ENCODE assay signal across 30 cellular contexts in genomic region chr14:101669629-101670028, GRCh38.
A peak's percentile ranks its signal among the peaks of the same experiment; 100 is the strongest.
DNase-seq lines count a peak whose midpoint lies in the region; ATAC-seq, FAIRE-seq and TF ChIP-seq lines count a peak whose summit lies in the region.
"Had no signal": no experiment of that assay in that cellular context is flagged by ENCODE, and none has a peak within 500 bp of the region (broad histone marks: within the 10 kb centered on the region; RNA-seq: fewer than 3 reads in every experiment).

No MANE protein-coding gene starts in this region.

- no peak for TF ChIP-seq CTCF in HEK293 (tag by site-specific recombination; IDR thresholded peaks at IDR 0.05)
- TF ChIP-seq CTCF in K562 (IDR thresholded peaks at IDR 0.05 in 2 of 3, conservative IDR thresholded peaks at IDR 0.05 in 1 of 3; ENCODE audit: insufficient read depth in 2 of 3, low read depth in 1 of 3, low read length in 3 of 3) = no peak
- TF ChIP-seq CTCF in GM20000 (IDR thresholded peaks at IDR 0.05; ENCODE audit: extremely low read depth, missing control alignments) = no peak

- no peaks in the 10 kb centered on the region for H4K20me1 ChIP-seq in K562 (replicated peaks; ENCODE audit: control insufficient read depth, insufficient read depth, low read length)
- H4K20me1 ChIP-seq: BLaER1; BLaER1 treated with 17β-estradiol and CSF1 and Interleukin-3, amounts not matched to agents 10 nM and 100 nM had no signal

- TF ChIP-seq EP300 in K562 (IDR thresholded peaks at IDR 0.05; ENCODE audit: low read length) = no peak

- H3K27ac ChIP-seq in HEK293 (ENCODE audit: extremely low read depth, low read depth, low read length) = no peak overlapping the region
- no peak overlapping the region for H3K27ac ChIP-seq in K562 (ENCODE audit: extremely low read depth, low read depth, low read length)
- H3K27ac ChIP-seq: 22Rv1; A549; BLaER1; BLaER1 treated with 17β-estradiol and CSF1 and Interleukin-3, amounts not matched to agents 10 nM and 100 nM; C4-2B had no signal

- ATAC-seq in K562 = no peak
- ATAC-seq: A549; CD8-positive, alpha-beta T cell had no signal

- H3K4me3 ChIP-seq in HEK293 (ENCODE audit: low read depth, low read length) (no peak overlapping the region), K562 (no peak overlapping the region)
- H3K4me3 ChIP-seq: A549; BLaER1; BLaER1 treated with 17β-estradiol and CSF1 and Interleukin-3, amounts not matched to agents 10 nM and 100 nM had no signal

- H3K9ac ChIP-seq in K562 (ENCODE audit: insufficient read depth in 1 of 2, low read depth in 2 of 2, low read length in 2 of 2) = no peak overlapping the region
- H3K9ac ChIP-seq: BLaER1; BLaER1 treated with 17β-estradiol and CSF1 and Interleukin-3, amounts not matched to agents 10 nM and 100 nM had no signal

- no peak for TF ChIP-seq RAD21 in K562 (CRISPR knock-in tag; conservative IDR thresholded peaks at IDR 0.05 in 1 of 2, IDR thresholded peaks at IDR 0.05 in 1 of 2)

- H3K9me1 ChIP-seq in K562 (ENCODE audit: control insufficient read depth, insufficient read depth, low read length) = no peaks in the 10 kb centered on the region

- no peaks in the 10 kb centered on the region for H3K27me3 ChIP-seq in K562 (ENCODE audit: control insufficient read depth in 2 of 2, insufficient read depth in 2 of 2, low read length in 2 of 2)
- H3K27me3 ChIP-seq: BE2C; BLaER1; BLaER1 treated with 17β-estradiol and CSF1 and Interleukin-3, amounts not matched to agents 10 nM and 100 nM had no signal

- in situ Hi-C loops in K562 (cut with MboI) = no loop called here

- H3K4me2 ChIP-seq in K562 (ENCODE audit: insufficient read depth, low read length) = no peak overlapping the region
- H3K4me2 ChIP-seq: A549; BLaER1; BLaER1 treated with 17β-estradiol and CSF1 and Interleukin-3, amounts not matched to agents 10 nM and 100 nM had no signal

- no peak for DNase-seq in K562 (ENCODE audit: extremely low read depth in 1 of 4, low spot score in 3 of 4)
- no peak for DNase-seq in GM20000 (ENCODE audit: low spot score)
- DNase-seq in stimulated activated naive CD4-positive, alpha-beta T cell (lab: John Stamatoyannopoulos, UW) = no peak
- DNase-seq: 8988T; ACHN; AML-193; BE2C; C1 segment of cervical spinal cord; Caco-2; Calu3; CD4-positive, alpha-beta memory T cell; CD4-positive, alpha-beta T cell; CD4-positive, CD25-positive, alpha-beta regulatory T cell; CD8-positive, alpha-beta memory T cell; CD8-positive, alpha-beta T cell; COR-L47; DMS 273 treated with DMSO at 0.1 percent for 48 hours; DMS153; DMS53; DMS79; DMS79 treated with DMSO at 0.1 percent for 48 hours; DND-41; EL had no signal

- no peaks in the 10 kb centered on the region for H3K36me3 ChIP-seq in HEK293 (ENCODE audit: control insufficient read depth in 2 of 2, insufficient read depth in 1 of 2, low read length in 2 of 2)
- H3K36me3 ChIP-seq in K562 (ENCODE audit: control insufficient read depth, insufficient read depth, low read length) = no peaks in the 10 kb centered on the region; the same call in 2 of the 3 replicates
- H3K36me3 ChIP-seq: BE2C; BLaER1; BLaER1 treated with 17β-estradiol and CSF1 and Interleukin-3, amounts not matched to agents 10 nM and 100 nM had no signal

- TF ChIP-seq POLR2A in K562 (conservative IDR thresholded peaks at IDR 0.05) = no peak

- CTCF ChIA-PET in HEK293 (lab: Yijun Ruan, JAX) = interaction anchor here (0.6 to 1.0 kb wide), 2 partner anchors 107 to 1024 kb away, joined by 3 read pairs; no protein-coding TSS in a partner anchor
- CTCF ChIA-PET in K562 (lab: Yijun Ruan, JAX; ENCODE audit: low intra/inter-chr PET ratio) = no interaction called here

- no peak for FAIRE-seq in K562 (lab: Jason Lieb, UNC)
- FAIRE-seq: A549, D721Med had no signal

- intact Hi-C loops in K562 (cut with micrococcal nuclease) = no loop called here

- H3K4me1 ChIP-seq in HEK293 (ENCODE audit: control insufficient read depth, insufficient read depth, low read length) = no peaks in the 10 kb centered on the region
- H3K4me1 ChIP-seq in K562 (replicated peaks in 1 of 2; ENCODE audit: control insufficient read depth in 2 of 2, insufficient read depth in 2 of 2, low read length in 2 of 2) = no peaks in the 10 kb centered on the region
- H3K4me1 ChIP-seq: A549; BE2C; BLaER1; BLaER1 treated with 17β-estradiol and CSF1 and Interleukin-3, amounts not matched to agents 10 nM and 100 nM; Caco-2 had no signal

- POLR2A ChIA-PET in HEK293 (lab: Yijun Ruan, JAX) = interaction anchor here (0.6 kb wide), 1 partner anchor 49 kb away, joined by 3 read pairs; no protein-coding TSS in a partner anchor
- POLR2A ChIA-PET in K562 (lab: Yijun Ruan, JAX) = no interaction called here

- H3K9me3 ChIP-seq in HEK293 (ENCODE audit: control insufficient read depth, insufficient read depth, low read depth, low read length) = no peaks in the 10 kb centered on the region
- H3K9me3 ChIP-seq in K562 (replicated peaks; ENCODE audit: control insufficient read depth, insufficient read depth, low read depth, low read length) = peaks cover 9% of the 10 kb centered on the region
- H3K9me3 ChIP-seq: BE2C, Caco-2 had no signal

- no peaks in the 10 kb centered on the region for H3K79me2 ChIP-seq in K562 (ENCODE audit: control insufficient read depth, insufficient read depth, low read length)

- no TSS peak for BruUV-seq in K562 (replicated peaks; lab: Mats Ljungman, UMichigan)

- no peak overlapping the region for H2AFZ ChIP-seq in K562 (ENCODE audit: low read depth, low read length)

TF ChIP-seq in HEK293, 187 proteins besides CTCF, POLR2A, EP300 and RAD21 (continues in another document):
- TF ChIP-seq ZNF571 (tag by site-specific recombination; IDR thresholded peaks at IDR 0.05) = no peak
- TF ChIP-seq ZNF530 (tag by site-specific recombination; IDR thresholded peaks at IDR 0.05; ENCODE audit: low read depth) = no peak
- peak; percentile 97 for TF ChIP-seq SETDB1 (IDR thresholded peaks at IDR 0.05; ENCODE audit: insufficient read length, low read length)
- no peak for TF ChIP-seq ZNF488 (tag by site-specific recombination; IDR thresholded peaks at IDR 0.05)
- TF ChIP-seq ZNF121 (tag by site-specific recombination; IDR thresholded peaks at IDR 0.05) = no peak
- no peak for TF ChIP-seq WT1 (tag by site-specific recombination; IDR thresholded peaks at IDR 0.05)
- TF ChIP-seq PRDM4 (tag by site-specific recombination; IDR thresholded peaks at IDR 0.05) = no peak

TF ChIP-seq in K562, 482 proteins besides CTCF, POLR2A, EP300 and RAD21:
- TF ChIP-seq CCNT2 (IDR thresholded peaks at IDR 0.05; ENCODE audit: borderline replicate concordance, extremely low read depth, insufficient read length, low read depth, low read length) (no peak), SMARCA5 (IDR thresholded peaks at IDR 0.05) (no peak), KLF6 (CRISPR knock-in tag; IDR thresholded peaks at IDR 0.05; ENCODE audit: borderline replicate concordance) (no peak), ZNF280A (IDR thresholded peaks at IDR 0.05; ENCODE audit: low read depth, partially characterized antibody) (peak; percentile 58), POLR2B (IDR thresholded peaks at IDR 0.05; ENCODE audit: low read depth, partially characterized antibody) (no peak), TRIM28 (IDR thresholded peaks at IDR 0.05) (peak; percentile 57; the same call in 1 of the 2 replicates), ZNF395 (CRISPR knock-in tag; IDR thresholded peaks at IDR 0.05) (no peak), TRIM24 (IDR thresholded peaks at IDR 0.05) (peak; percentile 47 to 60; a peak in 3 of 4 replicates), ID3 (CRISPR knock-in tag; IDR thresholded peaks at IDR 0.05) (no peak), ID3 (tag; IDR thresholded peaks at IDR 0.05) (no peak), CBX3 (IDR thresholded peaks at IDR 0.05; ENCODE audit: borderline replicate concordance in 1 of 2, low read length in 2 of 2) (peak in 1 of 2 experiments; percentile 63; a peak in 1 of 3 replicates), CBFA2T3 (IDR thresholded peaks at IDR 0.05) (no peak), SREBF2 (CRISPR knock-in tag; IDR thresholded peaks at IDR 0.05) (no peak), ZEB2 (IDR thresholded peaks at IDR 0.05) (0 out of 2 replicates have a peak, but pooled peaks have one; percentile 29)

Comparison
In these comparisons a context has a peak if more than half of its experiments do, and no peak if none do; other contexts are left out.
1. Of the 44 proteins assayed by ChIP-seq in both K562 and HEK293: peak only in K562: TRIM28 and ZEB2; only in HEK293: SETDB1; in both: none; in neither: 41.